In genomic region chr1:151159373-151159772, GRCh38 we compare ENCODE assay signal across 12 cellular contexts.
A peak's percentile ranks its signal among the peaks of the same experiment; 100 is the strongest.
DNase-seq lines count a peak whose midpoint lies in the region; ATAC-seq lines count a peak whose summit lies in the region.
"Had no signal": no experiment of that assay in that cellular context is flagged by ENCODE, and none has a peak within 500 bp of the region (broad histone marks: within the 10 kb centered on the region; RNA-seq: fewer than 3 reads in every experiment).

No MANE protein-coding gene starts in this region.

- peaks cover 58% of the 10 kb centered on the region for H3K36me3 Mint-ChIP-seq in activated naive CD4-positive, alpha-beta T cell treated with anti-CD3 and anti-CD28 coated beads, Interleukin-2, amount 10 ng/mL, durations not matched to agents 7 days and 5 days
- peaks cover 16% of the 10 kb centered on the region for H3K36me3 Mint-ChIP-seq in effector memory CD8-positive, alpha-beta T cell (ENCODE audit: insufficient read depth)
- H3K36me3 Mint-ChIP-seq in stimulated activated naive B cell treated with anti-CD40 and anti-IgM and Interleukin-4, amounts not matched to agents 10 μg/mL and 1 μg/mL and 100 μg/mL, for 72 hours, result peaks cover 23 to 49% of the 10 kb centered on the region in 2 donors

- no peaks in the 10 kb centered on the region for H3K27me3 Mint-ChIP-seq in activated naive CD4-positive, alpha-beta T cell treated with anti-CD3 and anti-CD28 coated beads, Interleukin-2, amount 10 ng/mL, durations not matched to agents 7 days and 5 days
- no peaks in the 10 kb centered on the region for H3K27me3 Mint-ChIP-seq in effector memory CD8-positive, alpha-beta T cell
- H3K27me3 Mint-ChIP-seq in stimulated activated naive B cell treated with anti-CD40 and anti-IgM and Interleukin-4, amounts not matched to agents 10 μg/mL and 1 μg/mL and 100 μg/mL, for 72 hours, result no peaks in the 10 kb centered on the region

- H3K4me3 Mint-ChIP-seq in activated naive CD4-positive, alpha-beta T cell treated with anti-CD3 and anti-CD28 coated beads, Interleukin-2, amount 10 ng/mL, durations not matched to agents 7 days and 5 days, result peak overlapping the region; percentile 41
- peak overlapping the region; percentile 63 to 93 for H3K4me3 Mint-ChIP-seq in effector memory CD8-positive, alpha-beta T cell
- H3K4me3 Mint-ChIP-seq in stimulated activated naive B cell treated with anti-CD40 and anti-IgM and Interleukin-4, amounts not matched to agents 10 μg/mL and 1 μg/mL and 100 μg/mL, for 72 hours, result peak overlapping the region; percentile 58 to 74

- H3K9me3 Mint-ChIP-seq in activated naive CD4-positive, alpha-beta T cell treated with anti-CD3 and anti-CD28 coated beads, Interleukin-2, amount 10 ng/mL, durations not matched to agents 7 days and 5 days, result no peaks in the 10 kb centered on the region
- no peaks in the 10 kb centered on the region for H3K9me3 Mint-ChIP-seq in effector memory CD8-positive, alpha-beta T cell
- no peaks in the 10 kb centered on the region for H3K9me3 Mint-ChIP-seq in stimulated activated naive B cell treated with anti-CD40 and anti-IgM and Interleukin-4, amounts not matched to agents 10 μg/mL and 1 μg/mL and 100 μg/mL, for 72 hours

- ATAC-seq in effector memory CD8-positive, alpha-beta T cell (replicated peaks), result no peak
- ATAC-seq in stimulated activated naive B cell treated with anti-CD40 and anti-IgM and Interleukin-4, amounts not matched to agents 10 μg/mL and 1 μg/mL and 100 μg/mL, for 72 hours (replicated peaks), result peak in 1 of 2 donors; percentile 4
- no peak for ATAC-seq in HG02852 (IDR thresholded peaks at IDR 0.05; ENCODE audit: unreplicated experiment)
- ATAC-seq: left colon had no signal

- no peak for DNase-seq in activated naive CD4-positive, alpha-beta T cell treated with anti-CD3 and anti-CD28 coated beads, Interleukin-2, amount 10 ng/mL, durations not matched to agents 7 days and 5 days
- DNase-seq in activated naive CD4-positive, alpha-beta T cell treated with anti-CD3 and anti-CD28 coated beads, Interleukin-2, amount 50 U/mL, for 16 hours, result no peak
- peak; percentile 35 for DNase-seq in RPMI8226
- DNase-seq in effector memory CD8-positive, alpha-beta T cell, result no peak
- DNase-seq in stimulated activated naive B cell treated with anti-CD40 and anti-IgM and Interleukin-4, amounts not matched to agents 10 μg/mL and 1 μg/mL and 100 μg/mL, for 72 hours, result no peak
- DNase-seq in glomerular visceral epithelial cell (ENCODE audit: extremely low spot score), result no peak
- no peak for DNase-seq in HuH-7 (ENCODE audit: low spot score)
- DNase-seq: glutamatergic neuron; IMR-90; left colon; stimulated activated naive CD4-positive, alpha-beta T cell had no signal

- CTCF ChIA-PET in activated naive CD4-positive, alpha-beta T cell treated with anti-CD3 and anti-CD28 coated beads, Interleukin-2, amount 10 ng/mL, durations not matched to agents 7 days and 5 days (lab: Charles Lee), result interaction anchor here (1.9 to 8.9 kb wide), 2 partner anchors 59 to 93 kb away, joined by 7 to 160 read pairs; no protein-coding TSS in a partner anchor

- peak overlapping the region; percentile 94 for H3K27ac Mint-ChIP-seq in activated naive CD4-positive, alpha-beta T cell treated with anti-CD3 and anti-CD28 coated beads, Interleukin-2, amount 10 ng/mL, durations not matched to agents 7 days and 5 days
- H3K27ac Mint-ChIP-seq in effector memory CD8-positive, alpha-beta T cell, result peak overlapping the region; percentile 73 to 90
- H3K27ac Mint-ChIP-seq in stimulated activated naive B cell treated with anti-CD40 and anti-IgM and Interleukin-4, amounts not matched to agents 10 μg/mL and 1 μg/mL and 100 μg/mL, for 72 hours, result peak overlapping the region; percentile 98

- peaks cover 75% of the 10 kb centered on the region for H3K4me1 Mint-ChIP-seq in activated naive CD4-positive, alpha-beta T cell treated with anti-CD3 and anti-CD28 coated beads, Interleukin-2, amount 10 ng/mL, durations not matched to agents 7 days and 5 days
- H3K4me1 Mint-ChIP-seq in effector memory CD8-positive, alpha-beta T cell (ENCODE audit: low read depth in 2 of 2), result peaks cover 33 to 54% of the 10 kb centered on the region in 2 donors
- H3K4me1 Mint-ChIP-seq in stimulated activated naive B cell treated with anti-CD40 and anti-IgM and Interleukin-4, amounts not matched to agents 10 μg/mL and 1 μg/mL and 100 μg/mL, for 72 hours, result peaks cover 27 to 66% of the 10 kb centered on the region in 2 donors
